ENCODE assay signal across 9 cellular contexts in the genomic region with DNA sequence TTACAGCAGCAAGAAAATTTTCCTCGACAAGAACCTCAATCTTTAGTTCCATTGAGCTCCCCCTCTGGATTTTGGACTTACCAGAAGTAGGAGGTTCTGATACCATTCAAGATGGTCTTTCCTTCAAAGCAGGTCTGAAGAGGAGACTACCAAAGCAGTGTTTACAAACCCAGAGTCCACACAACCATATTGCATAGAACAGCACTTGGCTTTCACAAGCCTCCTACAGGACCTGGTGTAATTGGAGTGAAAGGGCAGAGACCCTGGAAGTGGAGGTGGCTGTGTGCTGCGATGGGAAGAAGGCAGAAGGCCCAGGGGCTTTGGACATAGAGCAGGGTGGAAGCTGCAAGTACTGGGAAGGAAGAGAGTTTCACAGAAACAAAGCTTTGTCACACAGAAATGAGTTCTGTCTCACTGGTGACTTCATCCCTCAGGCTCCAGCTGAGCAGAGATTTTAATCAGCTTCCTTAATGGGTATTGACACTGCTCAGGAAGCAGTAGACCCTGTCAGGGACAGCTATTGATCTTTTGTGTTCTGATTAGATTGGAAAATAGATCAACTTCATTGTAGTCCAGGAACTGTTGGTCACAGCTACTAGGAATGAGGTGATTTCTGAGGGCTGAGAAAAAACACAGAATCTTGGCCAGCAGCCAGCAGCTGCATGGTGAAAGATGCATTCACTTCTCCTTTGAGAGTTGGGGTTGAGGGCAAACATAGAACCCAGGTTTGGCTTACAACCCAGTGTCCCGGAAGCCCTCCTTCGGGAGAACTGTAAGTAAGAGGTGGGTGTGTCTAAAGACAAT.
DNase-seq lines count a peak whose midpoint lies in the region; ATAC-seq and TF ChIP-seq lines count a peak whose summit lies in the region.
"Had no signal": no experiment of that assay in that cellular context is flagged by ENCODE, and none has a peak within 500 bp of the region (broad histone marks: within the 10 kb centered on the region; RNA-seq: fewer than 3 reads in every experiment).

No MANE protein-coding gene starts in this region.

- H3K9me3 ChIP-seq in A673 (ENCODE audit: low read depth, low read length, poor library complexity, severe bottlenecking), result no peaks in the 10 kb centered on the region
- H3K9me3 ChIP-seq in HUES6 (ENCODE audit: control insufficient read depth, insufficient read depth, low read depth, low read length), result no peaks in the 10 kb centered on the region
- H3K9me3 ChIP-seq in neuronal stem cell (replicated peaks in 1 of 2; ENCODE audit: control insufficient read depth in 2 of 2, insufficient read depth in 1 of 2, low read depth in 1 of 2, low read length in 2 of 2), result no peaks in the 10 kb centered on the region

- no peak overlapping the region for H2BK5ac ChIP-seq in neuronal stem cell (ENCODE audit: low read length)

- WGBS in neuronal stem cell (ENCODE audit: extremely low coverage in 2 of 2, insufficient read length in 2 of 2, insufficient replicate concordance in 1 of 2), 2 donors, result no CpG with 5 or more reads among the region's 4 CpGs

- no TSS peak for BruUV-seq in A673 (replicated peaks; lab: Mats Ljungman, UMichigan)

- H2BK15ac ChIP-seq in neuronal stem cell (ENCODE audit: low read length), result no peak overlapping the region

- POLR2A ChIA-PET in A673 (lab: Charles Lee; ENCODE audit: low non-redundant PET), result no interaction called here

- H3K4me1 ChIP-seq in A673 (ENCODE audit: insufficient read depth, low read length, poor library complexity, severe bottlenecking) (peaks cover 23% of the 10 kb centered on the region), HUES6 (ENCODE audit: control insufficient read depth, insufficient read depth, low read length) (peaks cover 29% of the 10 kb centered on the region; the same call in 1 of the 2 replicates), foreskin keratinocyte (peaks cover 45% of the 10 kb centered on the region), neuronal stem cell (ENCODE audit: control insufficient read depth in 2 of 2, insufficient read depth in 1 of 2, low read depth in 1 of 2, low read length in 2 of 2) (peaks cover 17 to 21% of the 10 kb centered on the region in 2 donors)

- no peak overlapping the region for H2AK5ac ChIP-seq in neuronal stem cell (ENCODE audit: low read depth, low read length)

- no peaks in the 10 kb centered on the region for H3K27me3 ChIP-seq in A673 (replicated peaks; ENCODE audit: insufficient read depth, low read depth, low read length, poor library complexity)
- H3K27me3 ChIP-seq in HUES6 (ENCODE audit: control insufficient read depth, insufficient read depth, low read length), result no peaks in the 10 kb centered on the region
- H3K27me3 ChIP-seq in foreskin keratinocyte, result no peaks in the 10 kb centered on the region
- H3K27me3 ChIP-seq in neuronal stem cell (ENCODE audit: control insufficient read depth in 3 of 3, insufficient read depth in 3 of 3, low read depth in 1 of 3, low read length in 3 of 3), result no peaks in the 10 kb centered on the region

- H2BK120ac ChIP-seq in neuronal stem cell (ENCODE audit: low read depth, low read length), result no peak overlapping the region

- ATAC-seq in foreskin keratinocyte (no peak), HG03095 (IDR thresholded peaks at IDR 0.05; ENCODE audit: unreplicated experiment) (no peak)
- ATAC-seq: T-cell had no signal

- peak; percentile 64 for DNase-seq in A673 (ENCODE audit: low spot score)
- DNase-seq in amniotic epithelial cell (ENCODE audit: low read depth), result peak; percentile 42
- peak; percentile 67 for DNase-seq in medulla oblongata (ENCODE audit: extremely low spot score)
- no peak for DNase-seq in foreskin keratinocyte
- DNase-seq in activated T-cell treated with anti-CD3 and anti-CD28 coated beads for 4 hours, result no peak
- DNase-seq in neuronal stem cell (ENCODE audit: low spot score), result no peak

- TF ChIP-seq CTCF in A673 (conservative IDR thresholded peaks at IDR 0.05; ENCODE audit: low read depth, low read length), result no peak
- no peak for TF ChIP-seq CTCF in foreskin keratinocyte (conservative IDR thresholded peaks at IDR 0.05)

- peak overlapping the region; percentile 71 for H3K27ac ChIP-seq in A673 (ENCODE audit: low read depth, low read length, poor library complexity, severe bottlenecking)
- H3K27ac ChIP-seq in HUES6 (ENCODE audit: low read depth, low read length), result peak overlapping the region; percentile 10; the same call in 1 of the 2 replicates
- no peak overlapping the region for H3K27ac ChIP-seq in foreskin keratinocyte
- no peak overlapping the region for H3K27ac ChIP-seq in neuronal stem cell (replicated peaks; ENCODE audit: low read length)

- H3K9ac ChIP-seq in HUES6 (ENCODE audit: low read length) (peak overlapping the region; percentile 29), neuronal stem cell (ENCODE audit: low read depth, low read length, poor library complexity) (no peak overlapping the region)

- no peaks in the 10 kb centered on the region for H3K79me1 ChIP-seq in neuronal stem cell (ENCODE audit: low read depth, low read length)

- H3K4ac ChIP-seq in neuronal stem cell (ENCODE audit: low read length), result no peak overlapping the region

- H3K4me2 ChIP-seq in neuronal stem cell (ENCODE audit: insufficient read depth, low read length, poor library complexity, severe bottlenecking), result no peak overlapping the region

- H3K14ac ChIP-seq in neuronal stem cell (ENCODE audit: low read length), result no peak overlapping the region

- no peak overlapping the region for H3K4me3 ChIP-seq in A673 (ENCODE audit: low read depth, low read length, poor library complexity, severe bottlenecking)
- H3K4me3 ChIP-seq in HUES6 (ENCODE audit: low read depth, low read length), result no peak overlapping the region
- no peak overlapping the region for H3K4me3 ChIP-seq in neuronal stem cell (ENCODE audit: low read length in 2 of 2)

- H2BK12ac ChIP-seq in neuronal stem cell (ENCODE audit: low read length), result no peak overlapping the region

- intact Hi-C loops in A673 (cut with micrococcal nuclease; ENCODE audit: unreplicated experiment), result no loop called here

- no peak overlapping the region for H4K91ac ChIP-seq in neuronal stem cell (ENCODE audit: low read depth, low read length, poor library complexity)

- H3K36me3 ChIP-seq in A673 (ENCODE audit: insufficient read depth, low read length, poor library complexity, severe bottlenecking), result no peaks in the 10 kb centered on the region
- H3K36me3 ChIP-seq in HUES6 (ENCODE audit: control insufficient read depth, insufficient read depth, low read length), result no peaks in the 10 kb centered on the region
- H3K36me3 ChIP-seq in neuronal stem cell (replicated peaks in 1 of 2; ENCODE audit: control insufficient read depth in 2 of 2, insufficient read depth in 2 of 2, low read length in 2 of 2), result peaks cover 0 to under 1% of the 10 kb centered on the region in 2 donors

- H2AFZ ChIP-seq in neuronal stem cell (ENCODE audit: low read length), result no peak overlapping the region

- H3K18ac ChIP-seq in neuronal stem cell (ENCODE audit: low read length), result no peak overlapping the region

- H4K8ac ChIP-seq in neuronal stem cell (ENCODE audit: low read depth, low read length), result no peak overlapping the region

- CTCF ChIA-PET in A673 (lab: Charles Lee), result no interaction called here

- no peak overlapping the region for H3K23ac ChIP-seq in neuronal stem cell (ENCODE audit: low read depth, low read length, poor library complexity)

Comparison
In these comparisons a context has a peak if more than half of its experiments do, and no peak if none do; other contexts are left out.
1. DNase-seq: peak in A673 (single experiment), amniotic epithelial cell (single experiment) and medulla oblongata (single experiment); none in foreskin keratinocyte (0 of 2), activated T-cell treated with anti-CD3 and anti-CD28 coated beads for 4 hours (single experiment) and neuronal stem cell (single experiment).
2. H3K27ac ChIP-seq: peak in A673 (single experiment) and HUES6 (single experiment); none in foreskin keratinocyte (single experiment) and neuronal stem cell (single experiment).